17 cellular contexts compared by ENCODE assay signal in genomic region chr4:183821090-183821853, GRCh38.
DNase-seq lines count a peak whose midpoint lies in the region; TF ChIP-seq lines count a peak whose summit lies in the region.
"Had no signal": no experiment of that assay in that cellular context is flagged by ENCODE, and none has a peak within 500 bp of the region (broad histone marks: within the 10 kb centered on the region; RNA-seq: fewer than 3 reads in every experiment).

No MANE protein-coding gene starts in this region.

- POLR2A ChIA-PET in RWPE1 (lab: Yijun Ruan, JAX; ENCODE audit: low non-redundant PET) = no interaction called here

- no peak overlapping the region for H4K12ac ChIP-seq in trophoblast cell (ENCODE audit: low read depth, low read length)

- no peaks in the 10 kb centered on the region for H3K9me2 ChIP-seq in hepatocyte (replicated peaks; ENCODE audit: insufficient read depth)

- in situ Hi-C loops in G401 (cut with HindIII; ENCODE audit: low sequenced_read_pairs) = no loop called here

- H3K27ac Mint-ChIP-seq in activated CD4-positive, alpha-beta T cell treated with anti-CD3 and anti-CD28 coated beads, Interleukin-2, amount 10 ng/mL, durations not matched to agents 24 days and 14 days = no peak overlapping the region
- H3K27ac Mint-ChIP-seq: CD4-positive, CD25-positive, alpha-beta regulatory T cell had no signal

- H3K36me3 ChIP-seq in trophoblast cell (ENCODE audit: control insufficient read depth in 1 of 2, insufficient read depth in 2 of 2, low read length in 2 of 2) = no peaks in the 10 kb centered on the region
- H3K36me3 ChIP-seq in hepatocyte (replicated peaks; ENCODE audit: insufficient read depth, low read depth) = no peaks in the 10 kb centered on the region

- no peak overlapping the region for H4K91ac ChIP-seq in trophoblast cell (ENCODE audit: low read depth, low read length)

- no peak overlapping the region for H2AK5ac ChIP-seq in trophoblast cell (ENCODE audit: low read length)

- peaks cover 3% of the 10 kb centered on the region for H3K27me3 Mint-ChIP-seq in activated CD4-positive, alpha-beta T cell treated with anti-CD3 and anti-CD28 coated beads, Interleukin-2, amount 10 ng/mL, durations not matched to agents 24 days and 14 days

- no peak overlapping the region for H2BK120ac ChIP-seq in trophoblast cell (ENCODE audit: insufficient read depth, low read length, poor library complexity)

- no CpG with 5 or more reads among the region's 10 CpGs for WGBS in trophoblast cell (ENCODE audit: extremely low coverage, insufficient coverage, insufficient read length)
- WGBS in hepatocyte (ENCODE audit: low lambda C conversion rate, missing lambda C conversion rate) = 90% methylated on average over 10 of the region's 10 CpGs

- no peaks in the 10 kb centered on the region for H3K79me1 ChIP-seq in trophoblast cell (ENCODE audit: low read length)

- peaks cover 4% of the 10 kb centered on the region for H3K9me3 ChIP-seq in trophoblast cell (ENCODE audit: insufficient read depth, low read depth, low read length)
- no peaks in the 10 kb centered on the region for H3K9me3 ChIP-seq in hepatocyte (ENCODE audit: low read depth)

- no peak overlapping the region for H3K23ac ChIP-seq in trophoblast cell (ENCODE audit: low read length)

- CTCF ChIA-PET in RWPE1 (lab: Yijun Ruan, JAX) = no interaction called here

- no peak overlapping the region for H3K4ac ChIP-seq in trophoblast cell (ENCODE audit: low read depth, low read length)

- no peaks in the 10 kb centered on the region for H3K4me1 Mint-ChIP-seq in activated CD4-positive, alpha-beta T cell treated with anti-CD3 and anti-CD28 coated beads, Interleukin-2, amount 10 ng/mL, durations not matched to agents 24 days and 14 days
- H3K4me1 Mint-ChIP-seq: CD4-positive, CD25-positive, alpha-beta regulatory T cell had no signal

- no peak overlapping the region for H3K14ac ChIP-seq in trophoblast cell (ENCODE audit: low read length)

- intact Hi-C loops in activated CD4-positive, alpha-beta T cell treated with anti-CD3 and anti-CD28 coated beads, Interleukin-2, amount 10 ng/mL, durations not matched to agents 24 days and 14 days (cut with micrococcal nuclease) = no loop called here
- intact Hi-C loops in posterior cingulate gyrus (cut with DNase I) = no loop called here

- no peaks in the 10 kb centered on the region for H3K36me3 Mint-ChIP-seq in activated CD4-positive, alpha-beta T cell treated with anti-CD3 and anti-CD28 coated beads, Interleukin-2, amount 10 ng/mL, durations not matched to agents 24 days and 14 days (ENCODE audit: low read depth)
- H3K36me3 Mint-ChIP-seq: CD4-positive, CD25-positive, alpha-beta regulatory T cell had no signal

- H3K18ac ChIP-seq in trophoblast cell (ENCODE audit: low read length) = no peak overlapping the region

- peak overlapping the region; percentile 5 for H2BK12ac ChIP-seq in trophoblast cell (ENCODE audit: low read length)

- H3K27me3 ChIP-seq in trophoblast cell (ENCODE audit: insufficient read depth, low read length) (no peaks in the 10 kb centered on the region), hepatocyte (no peaks in the 10 kb centered on the region)

- H3K4me3 ChIP-seq in trophoblast cell (ENCODE audit: low read depth, low read length) = no peak overlapping the region
- H3K4me3 ChIP-seq in hepatocyte = no peak overlapping the region
- H3K4me3 ChIP-seq: GM23248, K562 had no signal

- peak overlapping the region; percentile 34 for H3K27ac ChIP-seq in RWPE1
- H3K27ac ChIP-seq in trophoblast cell (ENCODE audit: low read depth, low read length) = no peak overlapping the region
- no peak overlapping the region for H3K27ac ChIP-seq in hepatocyte
- H3K27ac ChIP-seq: GM23248 had no signal

- H3K9me3 Mint-ChIP-seq in activated CD4-positive, alpha-beta T cell treated with anti-CD3 and anti-CD28 coated beads, Interleukin-2, amount 10 ng/mL, durations not matched to agents 24 days and 14 days = peaks cover under 1% of the 10 kb centered on the region

- H4K20me1 ChIP-seq in hepatocyte (ENCODE audit: insufficient read depth, poor library complexity, severe bottlenecking) = no peaks in the 10 kb centered on the region

- H3K4me2 ChIP-seq in trophoblast cell (ENCODE audit: low read length) (no peak overlapping the region), hepatocyte (no peak overlapping the region)

- TF ChIP-seq CTCF in RWPE1 (conservative IDR thresholded peaks at IDR 0.05; ENCODE audit: low read depth) = no peak
- no peak for TF ChIP-seq CTCF in hepatocyte (IDR thresholded peaks at IDR 0.05; ENCODE audit: poor library complexity)

- no peak overlapping the region for H2BK5ac ChIP-seq in trophoblast cell (ENCODE audit: low read depth, low read length, poor library complexity)

- H2AFZ ChIP-seq in trophoblast cell (ENCODE audit: insufficient read depth, low read length, poor library complexity) (no peak overlapping the region), hepatocyte (no peak overlapping the region)
- H2AFZ ChIP-seq: GM23248 had no signal

- H4K8ac ChIP-seq in trophoblast cell (ENCODE audit: low read depth, low read length) = no peak overlapping the region

- DNase-seq in DMS 273 (lab: John Stamatoyannopoulos, UW; ENCODE audit: unreplicated experiment) = peak; percentile 79
- peak; percentile 75 for DNase-seq in G401 (ENCODE audit: low spot score)
- no peak for DNase-seq in RWPE1 (ENCODE audit: low spot score)
- no peak for DNase-seq in trophoblast cell
- DNase-seq in hepatocyte (ENCODE audit: low spot score) = no peak
- DNase-seq in activated CD4-positive, alpha-beta T cell treated with anti-CD3 and anti-CD28 coated beads, Interleukin-2, amount 10 ng/mL, durations not matched to agents 24 days and 14 days = no peak
- DNase-seq in posterior cingulate gyrus = no peak
- DNase-seq: CD4-positive, CD25-positive, alpha-beta regulatory T cell; DND-41; GF-D8; GM23248; NCI-H1048; NCI-H1930; NCI-H226; NCI-H774; SHP77 treated with DMSO at 0.1 percent for 48 hours had no signal

- no peak overlapping the region for H3K9ac ChIP-seq in trophoblast cell (ENCODE audit: low read length)
- H3K9ac ChIP-seq: GM23248 had no signal

- no peak overlapping the region for H3K4me3 Mint-ChIP-seq in activated CD4-positive, alpha-beta T cell treated with anti-CD3 and anti-CD28 coated beads, Interleukin-2, amount 10 ng/mL, durations not matched to agents 24 days and 14 days
- H3K4me3 Mint-ChIP-seq: CD4-positive, CD25-positive, alpha-beta regulatory T cell had no signal

- H3K79me2 ChIP-seq in trophoblast cell (ENCODE audit: control insufficient read depth, insufficient read depth, low read length, poor library complexity) (no peaks in the 10 kb centered on the region), hepatocyte (no peaks in the 10 kb centered on the region)

- no peaks in the 10 kb centered on the region for H3K4me1 ChIP-seq in trophoblast cell (ENCODE audit: control insufficient read depth in 1 of 2, insufficient read depth in 2 of 2, low read length in 2 of 2)
- H3K4me1 ChIP-seq in hepatocyte (ENCODE audit: insufficient read depth) = peaks cover 9% of the 10 kb centered on the region

Comparison
In these comparisons a context has a peak if more than half of its experiments do, and no peak if none do; other contexts are left out.
1. DNase-seq: peak in DMS 273 (single experiment) and G401 (single experiment); none in RWPE1 (single experiment), trophoblast cell (0 of 2), hepatocyte (single experiment), activated CD4-positive, alpha-beta T cell treated with anti-CD3 and anti-CD28 coated beads, Interleukin-2, amount 10 ng/mL, durations not matched to agents 24 days and 14 days (single experiment) and posterior cingulate gyrus (0 of 10).